17 cellular contexts compared by ENCODE assay signal in the genomic region with DNA sequence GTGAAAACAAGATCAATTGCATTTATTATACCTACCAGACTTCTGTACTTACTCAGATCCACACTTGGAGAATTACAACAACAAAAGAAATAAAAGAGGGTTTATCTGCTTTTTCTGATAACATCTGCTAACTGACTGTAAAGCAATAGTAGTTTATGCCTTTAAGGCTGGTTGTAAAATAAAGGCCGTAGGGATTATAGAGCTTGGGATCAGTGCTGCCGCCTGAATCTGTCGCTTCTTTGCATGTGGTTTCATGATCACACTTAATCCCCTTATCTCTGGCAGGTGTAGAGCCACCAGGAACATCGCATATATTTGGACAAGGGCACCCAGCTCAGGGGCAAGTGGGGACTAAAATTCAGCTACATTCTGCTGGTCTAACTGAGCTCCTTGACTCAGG.
DNase-seq lines count a peak whose midpoint lies in the region; ATAC-seq, FAIRE-seq and TF ChIP-seq lines count a peak whose summit lies in the region.
"Had no signal": no experiment of that assay in that cellular context is flagged by ENCODE, and none has a peak within 500 bp of the region (broad histone marks: within the 10 kb centered on the region; RNA-seq: fewer than 3 reads in every experiment).

No MANE protein-coding gene starts in this region.

- no peaks in the 10 kb centered on the region for H3K4me1 Mint-ChIP-seq in type B pancreatic cell (ENCODE audit: unreplicated experiment)
- H3K4me1 Mint-ChIP-seq in effector memory CD8-positive, alpha-beta T cell (ENCODE audit: low read depth in 2 of 2), result no peaks in the 10 kb centered on the region

- no peaks in the 10 kb centered on the region for H3K9me2 ChIP-seq in hepatocyte (replicated peaks; ENCODE audit: insufficient read depth)

- TF ChIP-seq POLR2A in GM12892 (IDR thresholded peaks at IDR 0.05; ENCODE audit: low read depth, low read length), result no peak

- H3K9me3 ChIP-seq in right atrium auricular region, result no peaks in the 10 kb centered on the region
- no peaks in the 10 kb centered on the region for H3K9me3 ChIP-seq in right cardiac atrium (ENCODE audit: control insufficient read depth, low read length)
- H3K9me3 ChIP-seq in OCI-LY3 (ENCODE audit: insufficient read depth, low read length), result no peaks in the 10 kb centered on the region
- H3K9me3 ChIP-seq in hepatocyte (ENCODE audit: low read depth), result no peaks in the 10 kb centered on the region
- H3K9me3 ChIP-seq: SJSA1 had no signal

- H4K20me1 ChIP-seq in OCI-LY3 (ENCODE audit: insufficient read depth, low read length), result no peaks in the 10 kb centered on the region
- no peaks in the 10 kb centered on the region for H4K20me1 ChIP-seq in hepatocyte (ENCODE audit: insufficient read depth, poor library complexity, severe bottlenecking)

- H3K4me2 ChIP-seq in OCI-LY3 (ENCODE audit: low read length), result peak overlapping the region; percentile 75
- H3K4me2 ChIP-seq in hepatocyte, result no peak overlapping the region

- FAIRE-seq in GM12892 (lab: Jason Lieb, UNC), result no peak
- FAIRE-seq: A204.1, GM18507 had no signal

- H3K27ac Mint-ChIP-seq in type B pancreatic cell, result peak overlapping the region; percentile 4
- no peak overlapping the region for H3K27ac Mint-ChIP-seq in effector memory CD8-positive, alpha-beta T cell

- no peak overlapping the region for H3K9ac ChIP-seq in OCI-LY3 (ENCODE audit: low read length)

- no peaks in the 10 kb centered on the region for H3K36me3 Mint-ChIP-seq in type B pancreatic cell
- no peaks in the 10 kb centered on the region for H3K36me3 Mint-ChIP-seq in effector memory CD8-positive, alpha-beta T cell (ENCODE audit: insufficient read depth)

- TF ChIP-seq CTCF in right atrium auricular region (IDR thresholded peaks at IDR 0.05), result no peak
- TF ChIP-seq CTCF in OCI-LY3 (IDR thresholded peaks at IDR 0.05; ENCODE audit: low read depth, low read length), result no peak
- no peak for TF ChIP-seq CTCF in hepatocyte (IDR thresholded peaks at IDR 0.05; ENCODE audit: poor library complexity)
- TF ChIP-seq CTCF in type B pancreatic cell (conservative IDR thresholded peaks at IDR 0.05), result no peak

- H2AFZ ChIP-seq in OCI-LY3 (ENCODE audit: low read depth, low read length), result no peak overlapping the region
- peak overlapping the region; percentile 9 for H2AFZ ChIP-seq in hepatocyte

- H3K79me2 ChIP-seq in OCI-LY3 (ENCODE audit: low read length) (no peaks in the 10 kb centered on the region), hepatocyte (no peaks in the 10 kb centered on the region)

- DNase-seq in right atrium auricular region (ENCODE audit: low spot score) (no peak), right cardiac atrium (no peak), hepatocyte (ENCODE audit: low spot score) (peak; percentile 37), type B pancreatic cell (ENCODE audit: extremely low spot score, unreplicated experiment) (no peak), middle frontal gyrus (ENCODE audit: extremely low spot score, low spot score) (no peak), GM12892 (ENCODE audit: insufficient read length) (no peak)
- DNase-seq in effector memory CD8-positive, alpha-beta T cell, result no peak
- DNase-seq: C1 segment of cervical spinal cord, IMR-90, NCI-H1436 treated with DMSO at 0.1 percent for 48 hours, NCI-H345, NCI-H774 had no signal

- no peaks in the 10 kb centered on the region for H3K9me3 Mint-ChIP-seq in type B pancreatic cell
- H3K9me3 Mint-ChIP-seq in effector memory CD8-positive, alpha-beta T cell, result no peaks in the 10 kb centered on the region

- H3K4me1 ChIP-seq in right atrium auricular region (no peaks in the 10 kb centered on the region), right cardiac atrium (ENCODE audit: control insufficient read depth, insufficient read depth, low read length) (no peaks in the 10 kb centered on the region), OCI-LY3 (ENCODE audit: low read length) (peaks cover 14% of the 10 kb centered on the region), hepatocyte (ENCODE audit: insufficient read depth) (no peaks in the 10 kb centered on the region)

- H3K27ac ChIP-seq in right atrium auricular region (peak overlapping the region; percentile 42 to 56), right cardiac atrium (ENCODE audit: low read length) (no peak overlapping the region), OCI-LY3 (ENCODE audit: low read length) (peak overlapping the region; percentile 14; the same call in 1 of the 2 replicates), hepatocyte (no peak overlapping the region)
- H3K27ac ChIP-seq: RWPE1, SJSA1 had no signal

- H3K36me3 ChIP-seq in right atrium auricular region (no peaks in the 10 kb centered on the region), OCI-LY3 (replicated peaks; ENCODE audit: low read depth, low read length) (no peaks in the 10 kb centered on the region), hepatocyte (replicated peaks; ENCODE audit: insufficient read depth, low read depth) (no peaks in the 10 kb centered on the region)
- H3K36me3 ChIP-seq: SJSA1 had no signal

- no peak overlapping the region for H3K4me3 Mint-ChIP-seq in type B pancreatic cell
- H3K4me3 Mint-ChIP-seq in effector memory CD8-positive, alpha-beta T cell, result no peak overlapping the region

- no peak overlapping the region for H3K4me3 ChIP-seq in right atrium auricular region
- no peak overlapping the region for H3K4me3 ChIP-seq in right cardiac atrium (ENCODE audit: low read length)
- peak overlapping the region; percentile 31 for H3K4me3 ChIP-seq in OCI-LY3 (ENCODE audit: low read length)
- no peak overlapping the region for H3K4me3 ChIP-seq in hepatocyte
- H3K4me3 ChIP-seq: SJSA1 had no signal

- intact Hi-C loops in right cardiac atrium (cut with DNase I), result no loop called here

- H3K27me3 Mint-ChIP-seq in type B pancreatic cell, result no peaks in the 10 kb centered on the region
- peaks cover 0 to 4% of the 10 kb centered on the region in 2 donors for H3K27me3 Mint-ChIP-seq in effector memory CD8-positive, alpha-beta T cell

- 69% methylated on average over 4 of the region's 4 CpGs for WGBS in right cardiac atrium
- 21% methylated on average over 4 of the region's 4 CpGs for WGBS in hepatocyte (ENCODE audit: low lambda C conversion rate, missing lambda C conversion rate)

- ATAC-seq in right cardiac atrium, result no peak
- no peak for ATAC-seq in effector memory CD8-positive, alpha-beta T cell (replicated peaks)

- H3K27me3 ChIP-seq in right atrium auricular region, result no peaks in the 10 kb centered on the region
- no peaks in the 10 kb centered on the region for H3K27me3 ChIP-seq in right cardiac atrium (ENCODE audit: control insufficient read depth, insufficient read depth)
- no peaks in the 10 kb centered on the region for H3K27me3 ChIP-seq in OCI-LY3 (ENCODE audit: low read depth, low read length)
- H3K27me3 ChIP-seq in hepatocyte, result no peaks in the 10 kb centered on the region
- H3K27me3 ChIP-seq: SJSA1 had no signal

Comparison
In these comparisons a context has a peak if more than half of its experiments do, and no peak if none do; other contexts are left out.
1. H3K27ac ChIP-seq: peak in right atrium auricular region (2 of 2) and OCI-LY3 (single experiment); none in right cardiac atrium (single experiment) and hepatocyte (single experiment).